12 cellular contexts compared by ENCODE assay signal in the genomic region with DNA sequence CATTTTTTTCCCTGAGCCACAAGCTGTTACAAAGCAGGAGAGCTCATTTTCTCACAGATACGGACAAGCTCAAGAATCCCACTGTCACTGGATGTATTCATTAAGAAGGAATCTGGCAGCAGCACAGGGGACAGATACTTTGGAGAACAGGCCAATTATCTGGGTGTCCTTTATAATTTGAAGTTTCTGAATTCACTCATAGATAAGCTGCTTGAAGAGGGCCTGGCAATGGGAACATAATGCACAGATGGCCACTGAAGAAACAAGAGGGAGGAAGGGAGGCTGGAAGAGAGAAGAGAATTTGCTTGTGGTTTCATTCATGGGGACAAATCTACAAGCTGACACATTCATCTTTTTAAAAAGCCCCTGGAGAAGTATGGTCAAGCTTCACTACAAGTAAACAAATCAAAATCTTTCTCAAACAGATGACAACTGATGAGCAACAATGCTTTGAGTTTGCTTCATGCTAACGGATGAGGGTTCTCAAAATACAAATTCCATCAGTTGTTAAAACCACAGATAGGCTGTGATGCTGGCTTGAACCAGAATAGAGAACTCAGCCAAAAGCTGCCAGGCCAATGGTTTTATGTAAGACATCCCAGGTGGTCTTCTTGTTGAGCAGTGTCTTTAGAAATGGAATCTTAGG. TPM values are rescaled to one million over a fixed set of nuclear protein-coding genes. Genes with fewer than 3 reads are reported as not detected.
DNase-seq lines count a peak whose midpoint lies in the region; ATAC-seq and TF ChIP-seq lines count a peak whose summit lies in the region.
"Had no signal": no experiment of that assay in that cellular context is flagged by ENCODE, and none has a peak within 500 bp of the region (broad histone marks: within the 10 kb centered on the region; RNA-seq: fewer than 3 reads in every experiment).

No MANE protein-coding gene starts in this region.

- POLR2A ChIA-PET in PC-3 (lab: Charles Lee; ENCODE audit: unreplicated experiment): interaction anchor here (0.7 to 1.0 kb wide), 2 partner anchors 48 to 144 kb away, joined by 5 to 7 read pairs; no protein-coding TSS in a partner anchor

- BruUV-seq in PC-3 (replicated peaks; lab: Mats Ljungman, UMichigan): no TSS peak

- H3F3A ChIP-seq in PC-3 (ENCODE audit: low read length, unreplicated experiment): no peaks in the 10 kb centered on the region

- H3K4me3 ChIP-seq in DND-41 (ENCODE audit: low read depth in 1 of 2, low read length in 2 of 2) (no peak overlapping the region), PC-3 (ENCODE audit: low read length) (no peak overlapping the region)

- no peaks in the 10 kb centered on the region for H3K9me3 Mint-ChIP-seq in effector memory CD8-positive, alpha-beta T cell
- H3K9me3 Mint-ChIP-seq: T-helper 2 cell treated with Interferon-gamma antibody and Interleukin-4, amounts not matched to agents 5 μg/mL and 100 μg/mL, for 36 hours had no signal

- H3K27ac ChIP-seq in DND-41 (ENCODE audit: low read length) (no peak overlapping the region), PC-3 (ENCODE audit: low read length) (no peak overlapping the region)

- no peak overlapping the region for H3K4me3 Mint-ChIP-seq in effector memory CD8-positive, alpha-beta T cell
- H3K4me3 Mint-ChIP-seq: T-helper 2 cell treated with Interferon-gamma antibody and Interleukin-4, amounts not matched to agents 5 μg/mL and 100 μg/mL, for 36 hours had no signal

- H3K27me3 Mint-ChIP-seq in effector memory CD8-positive, alpha-beta T cell: no peaks in the 10 kb centered on the region

- peaks cover 99% of the 10 kb centered on the region for H3K79me2 ChIP-seq in DND-41 (ENCODE audit: insufficient read depth, low read length)
- no peaks in the 10 kb centered on the region for H3K79me2 ChIP-seq in PC-3 (ENCODE audit: low read length)

- CTCF ChIA-PET in PC-3 (lab: Charles Lee): no interaction called here

- peak overlapping the region; percentile 23; the same call in 1 of the 2 replicates for H3K4me2 ChIP-seq in DND-41 (ENCODE audit: insufficient read depth, low read length)
- no peak overlapping the region for H3K4me2 ChIP-seq in PC-3 (ENCODE audit: low read length)

- H4K20me1 ChIP-seq in DND-41 (ENCODE audit: insufficient read depth, low read length) (peaks cover 93% of the 10 kb centered on the region), PC-3 (ENCODE audit: low read length) (no peaks in the 10 kb centered on the region)

- peaks cover 65% of the 10 kb centered on the region for H3K4me1 ChIP-seq in DND-41 (ENCODE audit: insufficient read depth, low read length)
- no peaks in the 10 kb centered on the region for H3K4me1 ChIP-seq in PC-3 (ENCODE audit: insufficient read depth, low read length)

- no peak for DNase-seq in DND-41
- DNase-seq in MV-4-11 (lab: John Stamatoyannopoulos, UW): peak; percentile 35
- no peak for DNase-seq in effector memory CD8-positive, alpha-beta T cell
- peak; percentile 63 for DNase-seq in pons (ENCODE audit: low spot score)
- DNase-seq in NCI-H510A (lab: John Stamatoyannopoulos, UW): no peak
- no peak for DNase-seq in SIG-M5 treated with dmso at 0.1 percent for 504 hours (lab: John Stamatoyannopoulos, UW; ENCODE audit: unreplicated experiment)
- DNase-seq in NCI-H82 treated with DMSO at 0.1 percent for 48 hours (lab: John Stamatoyannopoulos, UW; ENCODE audit: unreplicated experiment): no peak
- no peak for DNase-seq in PC-3
- DNase-seq: GF-D8, NCI-H526, occipital lobe had no signal

- intact Hi-C loops in PC-3 (cut with micrococcal nuclease): no loop called here

- peak overlapping the region; percentile 49 to 50 for H3K27ac Mint-ChIP-seq in effector memory CD8-positive, alpha-beta T cell
- H3K27ac Mint-ChIP-seq: T-helper 2 cell treated with Interferon-gamma antibody and Interleukin-4, amounts not matched to agents 5 μg/mL and 100 μg/mL, for 36 hours had no signal

- ATAC-seq in DND-41 (ENCODE audit: insufficient read depth, low read depth) (no peak), PC-3 (no peak)
- peak; percentile 28 for ATAC-seq in effector memory CD8-positive, alpha-beta T cell (replicated peaks)

- H3K36me3 Mint-ChIP-seq in effector memory CD8-positive, alpha-beta T cell (ENCODE audit: insufficient read depth): peaks cover 9% of the 10 kb centered on the region

- TF ChIP-seq CTCF in DND-41 (IDR thresholded peaks at IDR 0.05; ENCODE audit: borderline replicate concordance, extremely low read depth, low read length, poor library complexity, severe bottlenecking) (no peak), PC-3 (conservative IDR thresholded peaks at IDR 0.05; ENCODE audit: low read depth, low read length) (no peak)

- no peaks in the 10 kb centered on the region for H3K9me3 ChIP-seq in DND-41 (ENCODE audit: insufficient read depth, low read length, severe bottlenecking)
- H3K9me3 ChIP-seq in PC-3 (ENCODE audit: low read length): no peaks in the 10 kb centered on the region

- no peak overlapping the region for H2AFZ ChIP-seq in DND-41 (ENCODE audit: low read depth, low read length)
- H2AFZ ChIP-seq in PC-3 (ENCODE audit: low read length): no peak overlapping the region

- no peaks in the 10 kb centered on the region for H3K9me2 ChIP-seq in PC-3 (replicated peaks; ENCODE audit: low read length)

- no peaks in the 10 kb centered on the region for H3K27me3 ChIP-seq in DND-41 (ENCODE audit: insufficient read depth, low read length, poor library complexity)
- no peaks in the 10 kb centered on the region for H3K27me3 ChIP-seq in PC-3 (ENCODE audit: low read length)

- H3K4me1 Mint-ChIP-seq in effector memory CD8-positive, alpha-beta T cell (ENCODE audit: low read depth in 2 of 2): peaks cover 58 to 73% of the 10 kb centered on the region in 2 donors

- H3K9ac ChIP-seq in DND-41 (ENCODE audit: low read depth, low read length) (no peak overlapping the region), PC-3 (ENCODE audit: low read length) (no peak overlapping the region)

- H3K36me3 ChIP-seq in DND-41 (ENCODE audit: insufficient read depth, low read length) (peaks cover 63% of the 10 kb centered on the region), PC-3 (ENCODE audit: low read depth, low read length) (no peaks in the 10 kb centered on the region)

RNA-seq across cellular contexts. Expression of gene BCL2, which starts 11.9 kb away (rescaled TPM):
- total RNA-seq in PC-3 (2014; rRNA removed): 1.3 and 1.5 TPM in 2 replicates

RNA-seq across cellular contexts. Expression of gene KDSR, which starts 59.3 kb away (rescaled TPM):
- 15.8 and 16.1 TPM in 2 replicates for total RNA-seq in PC-3 (2014; rRNA removed)

Comparison
In these comparisons a context has a peak if more than half of its experiments do, and no peak if none do; other contexts are left out.
1. DNase-seq: peak in MV-4-11 (single experiment) and pons (single experiment); none in DND-41 (single experiment), effector memory CD8-positive, alpha-beta T cell (0 of 3), NCI-H510A (single experiment), SIG-M5 treated with dmso at 0.1 percent for 504 hours (single experiment), NCI-H82 treated with DMSO at 0.1 percent for 48 hours (single experiment) and PC-3 (single experiment).